8 cellular contexts compared by ENCODE assay signal in genomic region chr19:52397310-52398090, GRCh38. TPM values are rescaled to one million over a fixed set of nuclear protein-coding genes. Genes with fewer than 3 reads are reported as not detected.
DNase-seq lines count a peak whose midpoint lies in the region; TF ChIP-seq lines count a peak whose summit lies in the region.

Gene ZNF528 (plus strand): TSS chr19:52397849. CDS start chr19:52402014, 4,165 bp downstream.

- POLR2A ChIA-PET in activated CD4-positive, alpha-beta T cell treated with anti-CD3 and anti-CD28 coated beads, Interleukin-2, amount 10 ng/mL, durations not matched to agents 7 days and 5 days (lab: Charles Lee) = no interaction called here

- H3K27me3 Mint-ChIP-seq in HFFc6 (ENCODE audit: insufficient read depth) = no peaks in the 10 kb centered on the region; the same call in 1 of the 2 replicates
- no peaks in the 10 kb centered on the region for H3K27me3 Mint-ChIP-seq in activated CD4-positive, alpha-beta T cell treated with anti-CD3 and anti-CD28 coated beads, Interleukin-2, amount 10 ng/mL, durations not matched to agents 7 days and 5 days

- H3K36me3 Mint-ChIP-seq in HFFc6 (ENCODE audit: low read depth) = peaks cover 85% of the 10 kb centered on the region
- peaks cover 64% of the 10 kb centered on the region for H3K36me3 Mint-ChIP-seq in activated CD4-positive, alpha-beta T cell treated with anti-CD3 and anti-CD28 coated beads, Interleukin-2, amount 10 ng/mL, durations not matched to agents 7 days and 5 days (ENCODE audit: low read depth)

- intact Hi-C loops in colonic mucosa (cut with DNase I) = no loop called here

- H3K4me1 Mint-ChIP-seq in HFFc6 (ENCODE audit: low read depth) = peaks cover 20% of the 10 kb centered on the region
- peaks cover 20% of the 10 kb centered on the region for H3K4me1 Mint-ChIP-seq in activated CD4-positive, alpha-beta T cell treated with anti-CD3 and anti-CD28 coated beads, Interleukin-2, amount 10 ng/mL, durations not matched to agents 7 days and 5 days

- no peaks in the 10 kb centered on the region for H3K36me3 ChIP-seq in colonic mucosa

- CTCF ChIA-PET in activated CD4-positive, alpha-beta T cell treated with anti-CD3 and anti-CD28 coated beads, Interleukin-2, amount 10 ng/mL, durations not matched to agents 7 days and 5 days (lab: Charles Lee) = no interaction called here

- H3K27ac Mint-ChIP-seq in HFFc6 = peak within 1 kb of the TSS; percentile 94
- H3K27ac Mint-ChIP-seq in activated CD4-positive, alpha-beta T cell treated with anti-CD3 and anti-CD28 coated beads, Interleukin-2, amount 10 ng/mL, durations not matched to agents 7 days and 5 days = peak within 1 kb of the TSS; percentile 97

- H3K4me3 ChIP-seq in colonic mucosa = peak within 1 kb of the TSS; percentile 76

- no peaks in the 10 kb centered on the region for H3K9me3 ChIP-seq in colonic mucosa

- DNase-seq in DMS153 (lab: John Stamatoyannopoulos, UW) = peak; percentile 82
- DNase-seq in HFFc6 = peak; percentile 86
- peak; percentile 81 for DNase-seq in NCI-H2196 treated with DMSO at 0.1 percent for 48 hours (lab: John Stamatoyannopoulos, UW; ENCODE audit: unreplicated experiment)
- DNase-seq in activated CD4-positive, alpha-beta T cell treated with anti-CD3 and anti-CD28 coated beads, Interleukin-2, amount 10 ng/mL, durations not matched to agents 7 days and 5 days = peak; percentile 97
- DNase-seq in colonic mucosa = peak; percentile 98
- peak; percentile 89 to 97 (median 92) for DNase-seq in stimulated activated CD4-positive, alpha-beta T cell treated with anti-CD3 and anti-CD28 coated beads, Interleukin-1b, Interleukin-23, amount 100 ng/mL, for 24 hours (ENCODE audit: low read depth in 4 of 4, low spot score in 1 of 4)
- DNase-seq in GDM1 (lab: John Stamatoyannopoulos, UW) = no peak

- H3K9me3 Mint-ChIP-seq in HFFc6 = peaks cover 66% of the 10 kb centered on the region
- H3K9me3 Mint-ChIP-seq in activated CD4-positive, alpha-beta T cell treated with anti-CD3 and anti-CD28 coated beads, Interleukin-2, amount 10 ng/mL, durations not matched to agents 7 days and 5 days = peaks cover 59% of the 10 kb centered on the region

- H3K27ac ChIP-seq in colonic mucosa (peak within 1 kb of the TSS; percentile 36), layer of hippocampus (ENCODE audit: low read depth, low read length) (peak within 1 kb of the TSS; percentile 42)

- H3K9ac ChIP-seq in colonic mucosa (ENCODE audit: low read depth in 2 of 2, low read length in 2 of 2) = peak within 1 kb of the TSS; percentile 38 to 71

- no peaks in the 10 kb centered on the region for H3K4me1 ChIP-seq in colonic mucosa

- TF ChIP-seq CTCF in HFFc6 (IDR thresholded peaks at IDR 0.05) (no peak), colonic mucosa (IDR thresholded peaks at IDR 0.05) (no peak)

- H3K4me3 Mint-ChIP-seq in HFFc6 = peak within 1 kb of the TSS; percentile 94
- H3K4me3 Mint-ChIP-seq in activated CD4-positive, alpha-beta T cell treated with anti-CD3 and anti-CD28 coated beads, Interleukin-2, amount 10 ng/mL, durations not matched to agents 7 days and 5 days = peak within 1 kb of the TSS; percentile 88

- H3K27me3 ChIP-seq in colonic mucosa = no peaks in the 10 kb centered on the region
- H3K27me3 ChIP-seq in layer of hippocampus (ENCODE audit: control insufficient read depth, insufficient read depth, low read length) = no peaks in the 10 kb centered on the region

RNA-seq across cellular contexts. Expression of gene ZNF528, which starts in this region (rescaled TPM):
- 10 to 100 TPM in 5 of 6 experiments, 1 to 10 TPM in 1; 9.7 to 21.2 (median 17.5) TPM for total RNA-seq in HFFc6 (2021; fragmentation: NEBNext Ultra II Directional; extraction: Animal tissue kit (Norgen Biotek cat#: 25700))
- total RNA-seq in activated CD4-positive, alpha-beta T cell treated with anti-CD3 and anti-CD28 coated beads, Interleukin-2, amount 10 ng/mL, durations not matched to agents 7 days and 5 days = 10 to 100 TPM; 19.4 to 19.5 TPM
- 10 to 100 TPM in 1 of 2 donors, 1 to 10 TPM in 1; 7.8 to 11.5 TPM for total RNA-seq in colonic mucosa
